In the genomic region with DNA sequence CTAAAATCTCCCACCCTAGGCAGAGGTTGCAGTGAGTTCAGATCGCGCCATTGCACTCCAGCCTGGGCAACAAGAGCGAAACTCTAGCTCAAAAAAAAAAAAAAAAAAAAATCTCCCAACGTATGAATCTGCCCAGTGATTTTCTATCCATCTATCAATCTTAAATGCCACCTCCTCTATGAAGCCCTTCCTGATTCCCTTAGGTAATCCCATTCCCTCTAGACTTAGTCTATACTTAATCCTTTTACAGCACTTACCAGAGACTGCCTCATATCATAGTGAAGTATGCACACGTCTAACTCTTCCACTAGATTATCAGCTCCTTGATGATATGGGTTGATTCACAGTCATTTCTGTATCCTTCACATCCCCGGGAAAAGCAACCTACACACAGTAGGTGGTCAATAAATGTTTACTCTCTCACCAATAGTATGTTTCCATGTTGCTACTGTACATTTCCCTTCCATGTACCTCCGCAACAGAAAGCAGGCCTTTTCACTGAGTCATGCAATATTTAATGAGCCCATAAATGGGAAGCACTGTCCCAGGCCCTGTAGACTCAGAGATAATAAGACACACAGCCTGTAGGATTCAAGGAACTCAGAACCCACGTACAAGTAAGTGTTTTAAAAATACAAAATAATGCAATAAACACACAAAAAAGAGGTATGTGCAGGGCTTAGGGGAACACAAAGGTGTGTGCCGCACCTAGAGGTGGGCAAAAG, we compare ENCODE assay signal across 8 cellular contexts. TPM values are rescaled to one million over a fixed set of nuclear protein-coding genes. Genes with fewer than 3 reads are reported as not detected.
A peak's percentile ranks its signal among the peaks of the same experiment; 100 is the strongest.
DNase-seq lines count a peak whose midpoint lies in the region; ATAC-seq and TF ChIP-seq lines count a peak whose summit lies in the region.

No MANE protein-coding gene starts in this region.

- TF ChIP-seq CTCF in GM06990 (IDR thresholded peaks at IDR 0.05; ENCODE audit: insufficient read depth, low read length, poor library complexity, severe bottlenecking) (no peak), epithelial cell of esophagus (IDR thresholded peaks at IDR 0.05; ENCODE audit: insufficient read depth, low read depth, low read length, missing control alignments) (no peak), progenitor cell of endocrine pancreas (IDR thresholded peaks at IDR 0.05; ENCODE audit: unreplicated experiment) (no peak)

- H3K27me3 ChIP-seq in GM06990 (replicated peaks; ENCODE audit: control insufficient read depth, insufficient read depth, low read length), result no peaks in the 10 kb centered on the region

- H3K36me3 ChIP-seq in GM06990 (ENCODE audit: control insufficient read depth, insufficient read depth, low read length), result peaks cover 12% of the 10 kb centered on the region

- H3K9me3 Mint-ChIP-seq in progenitor cell of endocrine pancreas (ENCODE audit: low read depth), result no peaks in the 10 kb centered on the region

- H3K27ac Mint-ChIP-seq in progenitor cell of endocrine pancreas, result peak overlapping the region; percentile 83

- H3K4me3 ChIP-seq in GM06990 (replicated peaks; ENCODE audit: low read depth, low read length) (peak overlapping the region; percentile 79), epithelial cell of esophagus (ENCODE audit: low read length) (peak overlapping the region; percentile 98)

- ATAC-seq in sciatic nerve, result no peak

- no peak for DNase-seq in GM06990 (ENCODE audit: extremely low read depth, insufficient read length)
- DNase-seq in NOMO-1 treated with dmso at 0.1 percent for 144 hours (lab: John Stamatoyannopoulos, UW; ENCODE audit: unreplicated experiment), result peak; percentile 6
- DNase-seq in epithelial cell of esophagus (ENCODE audit: low read depth), result peak; percentile 27
- no peak for DNase-seq in progenitor cell of endocrine pancreas (ENCODE audit: low spot score, unreplicated experiment)
- no peak for DNase-seq in sciatic nerve (ENCODE audit: low spot score)
- DNase-seq in mucosa of gallbladder (ENCODE audit: low spot score), result no peak
- DNase-seq in kidney glomerular epithelial cell (lab: John Stamatoyannopoulos, UW), result no peak
- DNase-seq in cerebellar cortex (ENCODE audit: low spot score), result no peak

- peak overlapping the region; percentile 95 for H3K4me3 Mint-ChIP-seq in progenitor cell of endocrine pancreas (ENCODE audit: low read depth)

- peaks cover 30% of the 10 kb centered on the region for H3K4me1 Mint-ChIP-seq in progenitor cell of endocrine pancreas (ENCODE audit: low read depth)

- intact Hi-C loops in sciatic nerve (cut with DNase I), result no loop called here

- H3K36me3 Mint-ChIP-seq in progenitor cell of endocrine pancreas (ENCODE audit: insufficient read depth), result peaks cover 36% of the 10 kb centered on the region

- H3K27me3 Mint-ChIP-seq in progenitor cell of endocrine pancreas, result no peaks in the 10 kb centered on the region

RNA-seq across cellular contexts. Expression of a gene that starts 1.2 kb away (rescaled TPM):
- total RNA-seq in progenitor cell of endocrine pancreas, result 100 TPM in 2 replicates
- total RNA-seq in sciatic nerve, result 69.8 TPM
- total RNA-seq in mucosa of gallbladder, result 46.5 TPM

RNA-seq across cellular contexts. Expression of a gene that starts 1.4 kb away (rescaled TPM):
- 25.9 and 30.5 TPM in 2 replicates for total RNA-seq in progenitor cell of endocrine pancreas
- 19.7 TPM for total RNA-seq in sciatic nerve
- total RNA-seq in mucosa of gallbladder, result 21.8 TPM

Comparison
In these comparisons a context has a peak if more than half of its experiments do, and no peak if none do; other contexts are left out.
1. DNase-seq: peak in NOMO-1 treated with dmso at 0.1 percent for 144 hours (single experiment) and epithelial cell of esophagus (single experiment); none in GM06990 (single experiment), progenitor cell of endocrine pancreas (single experiment), sciatic nerve (single experiment), mucosa of gallbladder (single experiment), kidney glomerular epithelial cell (single experiment) and cerebellar cortex (single experiment).